ENCODE assay signal across 1 cellular context in the genomic region with DNA sequence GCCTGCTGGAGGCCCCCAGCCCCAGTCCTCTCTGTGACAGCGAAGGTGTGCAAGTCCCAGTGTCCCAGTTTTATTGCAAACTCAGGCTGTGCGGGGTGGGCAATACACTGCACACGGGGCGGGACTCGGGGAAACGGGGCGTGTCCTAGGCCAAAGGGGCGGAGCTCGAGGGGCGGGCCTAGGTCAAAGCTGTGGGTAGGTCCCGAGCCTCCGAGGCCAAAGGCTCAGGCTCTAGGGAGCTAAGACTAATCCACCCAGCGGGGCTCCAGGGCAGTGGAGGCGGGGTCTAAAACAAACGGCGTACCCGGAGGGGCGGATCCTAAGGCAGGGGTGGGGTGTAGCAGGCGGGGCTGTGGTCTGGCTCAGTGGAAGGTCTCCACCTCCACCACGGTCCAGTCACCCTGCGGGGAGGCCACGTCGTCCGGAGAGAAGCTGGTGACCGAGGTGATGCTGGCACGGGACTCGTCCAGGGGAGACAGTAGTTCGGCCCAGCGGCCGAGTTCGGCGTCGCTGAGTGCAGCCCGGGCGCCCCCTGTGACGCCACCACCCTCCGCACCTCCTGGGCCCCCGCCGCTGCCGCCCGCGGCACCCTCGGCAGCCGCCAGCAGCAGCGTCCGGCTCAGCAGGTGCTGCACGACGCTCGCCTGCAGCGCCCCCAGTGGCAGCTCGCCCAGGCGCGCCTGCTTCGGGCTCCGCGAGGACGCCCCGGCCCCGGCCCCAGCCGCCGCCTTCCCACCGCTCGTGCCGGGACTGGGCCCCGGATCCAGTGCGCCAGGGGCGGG.
TF ChIP-seq lines count a peak whose summit lies in the region.

No MANE protein-coding gene starts in this region.

TF ChIP-seq in K562, 482 proteins besides CTCF, POLR2A, EP300 and RAD21 (continues in another document):
- TF ChIP-seq GTF2A2 (tag; IDR thresholded peaks at IDR 0.05) (no peak), PHB (CRISPR knock-in tag; IDR thresholded peaks at IDR 0.05) (no peak), TBL1XR1 (IDR thresholded peaks at IDR 0.05; ENCODE audit: low read length in 2 of 2) (no peak), ZEB2 (IDR thresholded peaks at IDR 0.05) (peak; percentile 59; the same call in 1 of the 2 replicates), NCOA2 (IDR thresholded peaks at IDR 0.05; ENCODE audit: partially characterized antibody in 2 of 2) (no peak), PTBP1 (IDR thresholded peaks at IDR 0.05; ENCODE audit: low read depth, low read length) (no peak), SMC3 (conservative IDR thresholded peaks at IDR 0.05; ENCODE audit: insufficient read depth, low read depth, low read length) (no peak), TFAP4 (CRISPR knock-in tag; IDR thresholded peaks at IDR 0.05; ENCODE audit: borderline replicate concordance) (0 out of 2 replicates have a peak, but pooled peaks have one; percentile 24), MEF2D (tag; conservative IDR thresholded peaks at IDR 0.05; ENCODE audit: low read depth) (no peak), TCF7L2 (IDR thresholded peaks at IDR 0.05; ENCODE audit: low read depth, low read length) (no peak), TCF3 (CRISPR knock-in tag; IDR thresholded peaks at IDR 0.05) (0 out of 2 replicates have a peak, but pooled peaks have one; percentile 15), RFX5 (IDR thresholded peaks at IDR 0.05; ENCODE audit: low read depth, low read length) (no peak), ELF1 (tag; IDR thresholded peaks at IDR 0.05) (no peak), SMARCA4 (IDR thresholded peaks at IDR 0.05) (no peak), NCOR1 (IDR thresholded peaks at IDR 0.05) (no peak), CEBPB (tag; IDR thresholded peaks at IDR 0.05) (no peak), AFF4 (CRISPR knock-in tag; IDR thresholded peaks at IDR 0.05) (no peak), TAF15 (IDR thresholded peaks at IDR 0.05; ENCODE audit: low read depth, low read length) (no peak), ZZZ3 (IDR thresholded peaks at IDR 0.05) (no peak), NR2C2 (CRISPR knock-in tag; IDR thresholded peaks at IDR 0.05) (no peak), NR2C2 (tag; IDR thresholded peaks at IDR 0.05) (0 out of 2 replicates have a peak, but pooled peaks have one; percentile 13), NR4A1 (CRISPR knock-in tag; IDR thresholded peaks at IDR 0.05) (no peak), NR4A1 (tag; IDR thresholded peaks at IDR 0.05) (0 out of 2 replicates have a peak, but pooled peaks have one; percentile 63), SMAD2 (IDR thresholded peaks at IDR 0.05; ENCODE audit: low read depth, low read length) (no peak), PTTG1 (tag; IDR thresholded peaks at IDR 0.05; ENCODE audit: low read depth) (no peak), PML (IDR thresholded peaks at IDR 0.05; ENCODE audit: low read length) (no peak), CBX5 (IDR thresholded peaks at IDR 0.05; ENCODE audit: borderline replicate concordance, low read depth) (peak; percentile 9; the same call in 1 of the 2 replicates), NFE2L1 (tag; IDR thresholded peaks at IDR 0.05; ENCODE audit: borderline replicate concordance, low read depth) (no peak), CTBP1 (IDR thresholded peaks at IDR 0.05; ENCODE audit: borderline replicate concordance) (peak; percentile 96), ZNF143 (CRISPR knock-in tag; IDR thresholded peaks at IDR 0.05) (no peak), FOS (IDR thresholded peaks at IDR 0.05; ENCODE audit: extremely low read depth, insufficient read length) (no peak), ZC3H4 (CRISPR knock-in tag; IDR thresholded peaks at IDR 0.05; ENCODE audit: borderline replicate concordance) (peak; percentile 68; the same call in 1 of the 2 replicates), IRF2 (CRISPR knock-in tag; IDR thresholded peaks at IDR 0.05) (no peak), ESRRA (IDR thresholded peaks at IDR 0.05; ENCODE audit: borderline replicate concordance, low read depth) (peak; percentile 48), RHOXF2B (CRISPR knock-in tag; conservative IDR thresholded peaks at IDR 0.05) (no peak), MCM5 (IDR thresholded peaks at IDR 0.05; ENCODE audit: low read depth) (no peak), RBBP5 (IDR thresholded peaks at IDR 0.05; ENCODE audit: borderline replicate concordance, insufficient read depth, low read length, poor library complexity, severe bottlenecking) (no peak), POLR2B (IDR thresholded peaks at IDR 0.05; ENCODE audit: low read depth, partially characterized antibody) (no peak), NCOA6 (IDR thresholded peaks at IDR 0.05) (no peak), TCF15 (CRISPR knock-in tag; IDR thresholded peaks at IDR 0.05) (no peak), MAFK (IDR thresholded peaks at IDR 0.05; ENCODE audit: low read length) (no peak), ID3 (CRISPR knock-in tag; IDR thresholded peaks at IDR 0.05) (no peak), ID3 (tag; IDR thresholded peaks at IDR 0.05) (peak; percentile 82), ZBTB33 (CRISPR knock-in tag; IDR thresholded peaks at IDR 0.05) (peak; percentile 34; the same call in 1 of the 2 replicates), NONO (IDR thresholded peaks at IDR 0.05; ENCODE audit: low read depth in 2 of 2, low read length in 1 of 2) (peak in 1 of 2 experiments; percentile 83; a peak in 1 of 4 replicates), ZNF586 (CRISPR knock-in tag; conservative IDR thresholded peaks at IDR 0.05) (no peak), CHD1 (IDR thresholded peaks at IDR 0.05; ENCODE audit: low read length) (peak; percentile 35), ARID1B (IDR thresholded peaks at IDR 0.05) (peak; percentile 54; the same call in 1 of the 2 replicates), ESRRB (CRISPR knock-in tag; IDR thresholded peaks at IDR 0.05; ENCODE audit: borderline replicate concordance) (no peak), PURB (CRISPR knock-in tag; IDR thresholded peaks at IDR 0.05; ENCODE audit: low read depth) (no peak), TAF1 (IDR thresholded peaks at IDR 0.05; ENCODE audit: control insufficient read depth, extremely low read depth, insufficient read depth, low read length, severe bottlenecking) (no peak), SUPT5H (IDR thresholded peaks at IDR 0.05) (peak; percentile 41; the same call in 1 of the 2 replicates), ZNF609 (CRISPR knock-in tag; IDR thresholded peaks at IDR 0.05; ENCODE audit: borderline replicate concordance) (no peak), KHSRP (IDR thresholded peaks at IDR 0.05) (no peak), NFE2 (IDR thresholded peaks at IDR 0.05; ENCODE audit: low read depth) (0 out of 2 replicates have a peak, but pooled peaks have one; percentile 24), ZNF77 (CRISPR knock-in tag; IDR thresholded peaks at IDR 0.05) (no peak), ETV1 (tag; conservative IDR thresholded peaks at IDR 0.05; ENCODE audit: low read depth) (no peak)
- TF ChIP-seq, protein P1, sequence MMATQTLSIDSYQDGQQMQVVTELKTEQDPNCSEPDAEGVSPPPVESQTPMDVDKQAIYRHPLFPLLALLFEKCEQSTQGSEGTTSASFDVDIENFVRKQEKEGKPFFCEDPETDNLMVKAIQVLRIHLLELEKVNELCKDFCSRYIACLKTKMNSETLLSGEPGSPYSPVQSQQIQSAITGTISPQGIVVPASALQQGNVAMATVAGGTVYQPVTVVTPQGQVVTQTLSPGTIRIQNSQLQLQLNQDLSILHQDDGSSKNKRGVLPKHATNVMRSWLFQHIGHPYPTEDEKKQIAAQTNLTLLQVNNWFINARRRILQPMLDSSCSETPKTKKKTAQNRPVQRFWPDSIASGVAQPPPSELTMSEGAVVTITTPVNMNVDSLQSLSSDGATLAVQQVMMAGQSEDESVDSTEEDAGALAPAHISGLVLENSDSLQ (IDR thresholded peaks at IDR 0.05) = no peak
